Comparison of ENCODE assay signal across 23 cellular contexts in genomic region chr1:219397511-219397910, GRCh38.
A peak's percentile ranks its signal among the peaks of the same experiment; 100 is the strongest.
DNase-seq lines count a peak whose midpoint lies in the region; ATAC-seq and TF ChIP-seq lines count a peak whose summit lies in the region.
"Had no signal": no experiment of that assay in that cellular context is flagged by ENCODE, and none has a peak within 500 bp of the region (broad histone marks: within the 10 kb centered on the region; RNA-seq: fewer than 3 reads in every experiment).

No MANE protein-coding gene starts in this region.

- intact Hi-C loops in Right ventricle myocardium superior (cut with DNase I): no loop called here
- intact Hi-C loops in right cardiac atrium (cut with DNase I): no loop called here
- intact Hi-C loops in heart right ventricle (cut with DNase I): no loop called here
- intact Hi-C loops in left ventricle myocardium superior (cut with micrococcal nuclease): no loop called here
- intact Hi-C loops in cardiac septum (cut with DNase I): loop anchor here (5.0 kb wide), 1 partner anchor 265 kb away; no protein-coding TSS in a partner anchor

- H3K9me3 ChIP-seq in right cardiac atrium (ENCODE audit: control insufficient read depth, low read length) (peaks cover 4% of the 10 kb centered on the region), heart right ventricle (peaks cover 0 to 49% (median 25%) of the 10 kb centered on the region in 11 donors), right atrium auricular region (peaks cover 0 to 34% of the 10 kb centered on the region in 2 donors)
- H3K9me3 ChIP-seq: BE2C had no signal

- H3K27ac ChIP-seq in right cardiac atrium (ENCODE audit: low read length) (no peak overlapping the region), heart right ventricle (peak overlapping the region in 8 of 10 donors; percentile 17 to 67 (median 42)), right atrium auricular region (peak overlapping the region in 1 of 2 donors; percentile 19)
- H3K27ac ChIP-seq: 22Rv1, BLaER1 had no signal

- H3K4me1 ChIP-seq in right cardiac atrium (ENCODE audit: control insufficient read depth, insufficient read depth, low read length) (no peaks in the 10 kb centered on the region), heart right ventricle (peaks cover 0 to 17% (median 0%) of the 10 kb centered on the region in 9 donors), right atrium auricular region (no peaks in the 10 kb centered on the region)
- H3K4me1 ChIP-seq: BE2C, BLaER1 had no signal

- H3K4me3 ChIP-seq in right cardiac atrium (ENCODE audit: low read length) (no peak overlapping the region), heart right ventricle (no peak overlapping the region), right atrium auricular region (no peak overlapping the region)
- H3K4me3 ChIP-seq: BLaER1, GM12878 had no signal

- no peaks in the 10 kb centered on the region for H3K27me3 ChIP-seq in right cardiac atrium (ENCODE audit: control insufficient read depth, insufficient read depth)
- no peaks in the 10 kb centered on the region for H3K27me3 ChIP-seq in heart right ventricle
- no peaks in the 10 kb centered on the region for H3K27me3 ChIP-seq in right atrium auricular region
- H3K27me3 ChIP-seq: BE2C, BLaER1 had no signal

- TF ChIP-seq CTCF in heart right ventricle (IDR thresholded peaks at IDR 0.05) (no peak), right atrium auricular region (IDR thresholded peaks at IDR 0.05) (no peak)

- 56% methylated on average over 1 of the region's 1 CpG for WGBS in right cardiac atrium
- WGBS in heart right ventricle, 2 donors: 28 to 37% methylated on average over 1 of the region's 1 CpG

- DNase-seq in Right ventricle myocardium superior (no peak), right cardiac atrium (no peak), heart right ventricle (no peak), right atrium auricular region (ENCODE audit: low spot score) (no peak), left ventricle myocardium superior (no peak), cardiac septum (ENCODE audit: low spot score) (no peak)
- DNase-seq: ACHN; BE2C; C1 segment of cervical spinal cord; CD4-positive, alpha-beta memory T cell; CD4-positive, CD25-positive, alpha-beta regulatory T cell; CD8-positive, alpha-beta memory T cell; COR-L47; DMS 273 treated with DMSO at 0.1 percent for 48 hours; DMS153; DMS79; DND-41; EL; GDM1 had no signal

- H3K36me3 ChIP-seq in heart right ventricle (no peaks in the 10 kb centered on the region), right atrium auricular region (no peaks in the 10 kb centered on the region)
- H3K36me3 ChIP-seq: BE2C, BLaER1 had no signal

- ATAC-seq in Right ventricle myocardium superior (ENCODE audit: poor library complexity) (peak; percentile 61), right cardiac atrium (no peak), heart right ventricle (peak in 2 of 8 donors; percentile 43 to 68), left ventricle myocardium superior (peak; percentile 53), HG02970 (IDR thresholded peaks at IDR 0.05; ENCODE audit: low FRiP score, unreplicated experiment) (no peak)
- ATAC-seq: GM12878 had no signal

Comparison
In these comparisons a context has a peak if more than half of its experiments do, and no peak if none do; other contexts are left out.
1. ATAC-seq: peak in Right ventricle myocardium superior (single experiment) and left ventricle myocardium superior (single experiment); none in right cardiac atrium (0 of 2) and HG02970 (single experiment).